1 cellular context compared by ENCODE assay signal in the genomic region with DNA sequence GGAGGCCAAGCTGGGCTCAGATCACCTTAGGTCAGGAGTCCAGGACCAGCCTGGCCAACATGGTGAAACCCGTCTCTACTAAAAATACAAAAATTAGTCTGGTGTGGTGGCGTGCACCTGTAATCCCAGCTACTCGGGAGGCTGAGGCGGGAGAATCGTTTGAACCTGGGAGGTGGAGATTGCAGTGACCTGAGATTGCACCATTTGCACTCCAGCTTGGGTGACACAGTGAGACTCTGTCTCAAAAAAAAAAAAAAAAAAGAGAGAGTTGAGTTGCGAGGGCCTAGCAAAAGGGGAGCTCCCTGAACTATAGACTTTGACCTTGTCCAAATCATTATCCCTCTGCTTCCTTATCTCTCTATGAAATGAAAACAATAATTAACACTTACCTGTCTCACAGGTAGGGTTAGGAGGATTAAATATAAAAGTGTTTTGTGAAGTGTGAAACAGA.
TF ChIP-seq lines count a peak whose summit lies in the region.

No MANE protein-coding gene starts in this region.

TF ChIP-seq in liver, 16 proteins besides CTCF, POLR2A, EP300 and RAD21:
- TF ChIP-seq, protein P1, sequence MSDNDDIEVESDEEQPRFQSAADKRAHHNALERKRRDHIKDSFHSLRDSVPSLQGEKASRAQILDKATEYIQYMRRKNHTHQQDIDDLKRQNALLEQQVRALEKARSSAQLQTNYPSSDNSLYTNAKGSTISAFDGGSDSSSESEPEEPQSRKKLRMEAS (IDR thresholded peaks at IDR 0.05), result peak; percentile 17
- TF ChIP-seq HNF4A (conservative IDR thresholded peaks at IDR 0.05) (peak; percentile 82 to 92), NR2F2 (IDR thresholded peaks at IDR 0.05) (peak; percentile 69), JUND (IDR thresholded peaks at IDR 0.05) (peak in 1 of 2 donors; percentile 26), HNF4G (IDR thresholded peaks at IDR 0.05) (peak; percentile 63), RXRA (IDR thresholded peaks at IDR 0.05) (peak; percentile 76 to 78), SP1 (IDR thresholded peaks at IDR 0.05) (peak; percentile 80), YY1 (IDR thresholded peaks at IDR 0.05) (peak; percentile 47)
